ENCODE assay signal across 9 cellular contexts in genomic region chr19:52398091-52398461, GRCh38. TPM values are rescaled to one million over a fixed set of nuclear protein-coding genes. Genes with fewer than 3 reads are reported as not detected.
A peak's percentile ranks its signal among the peaks of the same experiment; 100 is the strongest.
DNase-seq lines count a peak whose midpoint lies in the region; ATAC-seq and TF ChIP-seq lines count a peak whose summit lies in the region.
"Had no signal": no experiment of that assay in that cellular context is flagged by ENCODE, and none has a peak within 500 bp of the region (broad histone marks: within the 10 kb centered on the region; RNA-seq: fewer than 3 reads in every experiment).

No MANE protein-coding gene starts in this region.

- peak; percentile 25 for ATAC-seq in GM19395 (IDR thresholded peaks at IDR 0.05; ENCODE audit: unreplicated experiment)
- ATAC-seq in GM19035 (IDR thresholded peaks at IDR 0.05; ENCODE audit: unreplicated experiment): no peak

- H3K36me3 ChIP-seq in WERI-Rb-1 (peaks cover 58% of the 10 kb centered on the region), ovary (no peaks in the 10 kb centered on the region)

- no peak for TF ChIP-seq EP300 in ovary (IDR thresholded peaks at IDR 0.05)

- TF ChIP-seq CTCF in WERI-Rb-1 (IDR thresholded peaks at IDR 0.05; ENCODE audit: low read depth, low read length) (no peak), fibroblast of mammary gland (conservative IDR thresholded peaks at IDR 0.05; ENCODE audit: control insufficient read depth, insufficient read depth, low read depth, low read length) (no peak), ovary (IDR thresholded peaks at IDR 0.05) (no peak)

- H3K4me3 ChIP-seq in WERI-Rb-1 (ENCODE audit: low read depth, low read length) (peak overlapping the region; percentile 97), fibroblast of mammary gland (ENCODE audit: control insufficient read depth, low read depth, low read length) (peak overlapping the region; percentile 89), ovary (peak overlapping the region; percentile 66)

- H3K27me3 ChIP-seq in WERI-Rb-1 (ENCODE audit: insufficient read depth, low read depth, severe bottlenecking) (no peaks in the 10 kb centered on the region), ovary (no peaks in the 10 kb centered on the region)

- H3K27ac ChIP-seq in WERI-Rb-1 (peak overlapping the region; percentile 97), ovary (peak overlapping the region in 1 of 2 donors; percentile 32)

- no peaks in the 10 kb centered on the region for H3K9me3 ChIP-seq in WERI-Rb-1 (ENCODE audit: severe bottlenecking)
- H3K9me3 ChIP-seq in ovary: peaks cover 0 to 19% of the 10 kb centered on the region in 2 donors

- no peak for TF ChIP-seq POLR2A in ovary (IDR thresholded peaks at IDR 0.05)

- DNase-seq in AML-193 (lab: John Stamatoyannopoulos, UW): peak; percentile 0 to 21
- peak; percentile 44 for DNase-seq in WERI-Rb-1
- DNase-seq in fibroblast of mammary gland (ENCODE audit: low read depth): peak; percentile 9
- peak in 3 of 5 donors; percentile 8 to 19 (median 16) for DNase-seq in ovary
- DNase-seq in ecto neural progenitor cell (ENCODE audit: low spot score): no peak
- no peak for DNase-seq in NCI-H128 (lab: John Stamatoyannopoulos, UW; ENCODE audit: unreplicated experiment)

- 1 to 3% (median 1%) methylated on average over 14 of the region's 14 CpGs for WGBS in ovary, 3 donors

- peaks cover 1% of the 10 kb centered on the region for H3K4me1 ChIP-seq in ovary (ENCODE audit: insufficient read depth)

- intact Hi-C loops in ovary (cut with DNase I): no loop called here

RNA-seq across cellular contexts. Expression of gene ZNF528, which starts 0.4 kb away (rescaled TPM):
- 10 to 100 TPM; 18.7 to 36.6 (median 28.5) TPM for total RNA-seq in ovary
- 10 to 100 TPM; 12.5 to 29.0 TPM for polyA plus RNA-seq in ovary

RNA-seq across cellular contexts. Expression of gene ZNF880, which starts 28.4 kb away (rescaled TPM):
- total RNA-seq in ovary: 10 to 100 TPM; 18.0 to 32.6 (median 30.3) TPM
- 10 to 100 TPM; 15.6 to 16.2 TPM for polyA plus RNA-seq in ovary

RNA-seq across cellular contexts. Expression of gene ZNF534, which starts 30.9 kb away (rescaled TPM):
- total RNA-seq in ovary: under 1 TPM; 0.23 to 0.91 (median 0.36) TPM
- under 1 TPM; 0.16 to 0.17 TPM for polyA plus RNA-seq in ovary
- total RNA-seq: neural crest cell had no signal

RNA-seq across cellular contexts. Expression of gene ZNF578, which starts 55.3 kb away (rescaled TPM):
- 1 to 10 TPM; 1.6 to 8.0 (median 4.1) TPM for total RNA-seq in ovary
- polyA plus RNA-seq in ovary: 1 to 10 TPM; 1.8 to 3.8 TPM

Comparison
In these comparisons a context has a peak if more than half of its experiments do, and no peak if none do; other contexts are left out.
1. DNase-seq: peak in AML-193 (2 of 2), WERI-Rb-1 (single experiment), fibroblast of mammary gland (single experiment) and ovary (3 of 5); none in ecto neural progenitor cell (single experiment) and NCI-H128 (single experiment).
2. Peak in every context shown above with its lines, with median percentiles within 50 percentile points of each other: H3K4me3 ChIP-seq.